In genomic region chr6:116986819-116987218, GRCh38 we compare ENCODE assay signal across 3 cellular contexts.
"Had no signal": no experiment of that assay in that cellular context is flagged by ENCODE, and none has a peak within 500 bp of the region (broad histone marks: within the 10 kb centered on the region; RNA-seq: fewer than 3 reads in every experiment).

No MANE protein-coding gene starts in this region.

- H3K4me3 ChIP-seq: GM12878 had no signal

- DNase-seq: GDM1, GF-D8 had no signal

- ATAC-seq: GM12878 had no signal
